In the genomic region with DNA sequence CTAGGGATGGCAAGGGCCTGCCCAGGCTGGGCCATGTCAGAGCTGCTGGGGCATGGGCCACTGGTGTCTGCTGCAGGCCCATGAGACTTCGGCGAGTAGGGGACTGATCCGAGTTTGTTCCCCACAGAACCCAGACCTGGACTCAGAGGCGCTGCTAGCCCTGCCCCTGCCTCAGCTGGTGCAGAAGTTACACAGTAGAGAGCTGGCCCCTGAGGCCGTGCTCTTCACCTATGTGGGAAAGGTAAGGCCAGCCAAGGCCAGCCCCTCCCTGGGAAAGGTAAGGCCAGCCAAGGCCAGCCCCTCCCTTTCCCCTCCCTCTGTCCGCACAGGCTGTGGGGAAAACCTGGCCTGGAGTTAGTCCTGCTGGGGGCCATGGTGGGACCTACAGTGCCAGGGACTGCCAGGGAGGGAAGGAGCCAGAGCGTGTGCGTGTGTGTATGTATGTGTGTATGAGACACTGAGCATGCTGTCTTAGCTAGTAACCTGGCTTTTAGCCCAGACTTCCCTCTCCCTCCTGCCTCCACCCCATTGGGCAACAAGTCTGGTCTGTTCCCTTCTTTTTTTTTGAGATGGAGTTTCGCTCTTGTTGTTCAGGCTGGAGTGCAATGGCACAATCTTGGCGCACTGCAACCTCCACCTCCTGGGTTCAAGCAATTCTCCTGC, we compare ENCODE assay signal across 8 cellular contexts. TPM values are rescaled to one million over a fixed set of nuclear protein-coding genes. Genes with fewer than 3 reads are reported as not detected.
DNase-seq lines count a peak whose midpoint lies in the region; TF ChIP-seq lines count a peak whose summit lies in the region.

No MANE protein-coding gene starts in this region.

- H3K36me3 ChIP-seq in breast epithelium (no peaks in the 10 kb centered on the region), tibial nerve (peaks cover 0 to 8% (median 0%) of the 10 kb centered on the region in 3 donors)

- intact Hi-C loops in Calu3 (cut with micrococcal nuclease; ENCODE audit: unreplicated experiment), result no loop called here
- intact Hi-C loops in breast epithelium (cut with DNase I; ENCODE audit: low total_unique reads), result no loop called here

- BruUV-seq in Calu3 (replicated peaks; lab: Mats Ljungman, UMichigan), result no TSS peak

- no peaks in the 10 kb centered on the region for H3K4me1 ChIP-seq in breast epithelium
- H3K4me1 ChIP-seq in tibial nerve, result peaks cover 0 to 59% (median 18%) of the 10 kb centered on the region in 4 donors

- H3K27ac Mint-ChIP-seq in Calu3 (ENCODE audit: unreplicated experiment) (no peak overlapping the region), mesothelial cell of epicardium (no peak overlapping the region)

- TF ChIP-seq POLR2A in breast epithelium (IDR thresholded peaks at IDR 0.05) (no peak), tibial nerve (IDR thresholded peaks at IDR 0.05) (peak; percentile 13 to 46)

- H3K4me3 Mint-ChIP-seq in Calu3 (ENCODE audit: low read depth, unreplicated experiment) (no peak overlapping the region), mesothelial cell of epicardium (no peak overlapping the region)

- TF ChIP-seq CTCF in Calu3 (IDR thresholded peaks at IDR 0.05; ENCODE audit: unreplicated experiment), result no peak
- no peak for TF ChIP-seq CTCF in breast epithelium (IDR thresholded peaks at IDR 0.05)
- peak in 2 of 5 experiments; percentile 11 to 43 for TF ChIP-seq CTCF in tibial nerve (IDR thresholded peaks at IDR 0.05)
- TF ChIP-seq CTCF in mesothelial cell of epicardium (IDR thresholded peaks at IDR 0.05; ENCODE audit: unreplicated experiment), result no peak

- H3K9me3 Mint-ChIP-seq in Calu3 (ENCODE audit: low read depth, unreplicated experiment) (no peaks in the 10 kb centered on the region), mesothelial cell of epicardium (no peaks in the 10 kb centered on the region)

- H3K27me3 ChIP-seq in breast epithelium (no peaks in the 10 kb centered on the region), layer of hippocampus (ENCODE audit: control insufficient read depth, insufficient read depth, low read length) (no peaks in the 10 kb centered on the region), tibial nerve (no peaks in the 10 kb centered on the region)

- H3K27me3 Mint-ChIP-seq in Calu3 (ENCODE audit: unreplicated experiment) (no peaks in the 10 kb centered on the region), mesothelial cell of epicardium (ENCODE audit: low read depth) (peaks cover 4% of the 10 kb centered on the region)

- H3K4me1 Mint-ChIP-seq in Calu3 (ENCODE audit: low read depth, unreplicated experiment), result peaks cover 8% of the 10 kb centered on the region
- H3K4me1 Mint-ChIP-seq in mesothelial cell of epicardium, result peaks cover 20% of the 10 kb centered on the region

- peak; percentile 75 to 90 for TF ChIP-seq EP300 in tibial nerve (IDR thresholded peaks at IDR 0.05)

- H3K4me3 ChIP-seq in breast epithelium (peak overlapping the region in 2 of 3 donors; percentile 28 to 46), tibial nerve (peak overlapping the region in 3 of 4 donors; percentile 2 to 15 (median 8))

- CTCF ChIA-PET in Calu3 (lab: Charles Lee), result interaction anchor here (0.7 to 1.2 kb wide), 2 partner anchors 69 to 120 kb away, joined by 5 to 6 read pairs; no protein-coding TSS in a partner anchor

- H3K9me3 ChIP-seq in breast epithelium, result no peaks in the 10 kb centered on the region
- no peaks in the 10 kb centered on the region for H3K9me3 ChIP-seq in tibial nerve

- DNase-seq in Calu3 (peak; percentile 83), NCI-H2029 treated with DMSO at 0.1 percent for 48 hours (lab: John Stamatoyannopoulos, UW) (peak; percentile 92), breast epithelium (ENCODE audit: low spot score in 2 of 2) (peak; percentile 81 to 88), tibial nerve (ENCODE audit: low spot score in 2 of 2) (peak; percentile 62 to 75), mesothelial cell of epicardium (ENCODE audit: low spot score in 2 of 2, unreplicated experiment in 2 of 2) (no peak), GOT3 (lab: John Stamatoyannopoulos, UW) (no peak), NAMALWA (ENCODE audit: low spot score) (no peak)

- peaks cover 7% of the 10 kb centered on the region for H3K36me3 Mint-ChIP-seq in Calu3 (ENCODE audit: insufficient read depth, unreplicated experiment)
- H3K36me3 Mint-ChIP-seq in mesothelial cell of epicardium, result peaks cover under 1% of the 10 kb centered on the region

- H3K27ac ChIP-seq in breast epithelium, result peak overlapping the region; percentile 57 to 58
- H3K27ac ChIP-seq in layer of hippocampus (ENCODE audit: low read depth, low read length), result peak overlapping the region; percentile 82
- peak overlapping the region; percentile 60 to 85 (median 72) for H3K27ac ChIP-seq in tibial nerve

- WGBS in tibial nerve, 2 donors, result 19% methylated on average over 10 of the region's 10 CpGs

RNA-seq across cellular contexts. Expression of a gene that starts 8.0 kb away (rescaled TPM):
- total RNA-seq in Calu3 (2022) (31.4 and 34.2 TPM in 2 replicates), breast epithelium (10 to 100 TPM; 18.1 to 58.7 (median 38.3) TPM), tibial nerve (100 to 1,000 TPM in 3 of 4 donors, 10 to 100 TPM in 1; 42.3 to 135 (median 121) TPM), mesothelial cell of epicardium (27.4 to 35.0 TPM (median 34.8 TPM) in 3 replicates)

Comparison
In these comparisons a context has a peak if more than half of its experiments do, and no peak if none do; other contexts are left out.
1. DNase-seq: peak in Calu3 (single experiment), NCI-H2029 treated with DMSO at 0.1 percent for 48 hours (single experiment), breast epithelium (2 of 2) and tibial nerve (2 of 2); none in mesothelial cell of epicardium (0 of 2), GOT3 (single experiment) and NAMALWA (single experiment).
2. Peak in every context shown above with its lines, with median percentiles within 50 percentile points of each other: H3K27ac ChIP-seq.